In the genomic region with DNA sequence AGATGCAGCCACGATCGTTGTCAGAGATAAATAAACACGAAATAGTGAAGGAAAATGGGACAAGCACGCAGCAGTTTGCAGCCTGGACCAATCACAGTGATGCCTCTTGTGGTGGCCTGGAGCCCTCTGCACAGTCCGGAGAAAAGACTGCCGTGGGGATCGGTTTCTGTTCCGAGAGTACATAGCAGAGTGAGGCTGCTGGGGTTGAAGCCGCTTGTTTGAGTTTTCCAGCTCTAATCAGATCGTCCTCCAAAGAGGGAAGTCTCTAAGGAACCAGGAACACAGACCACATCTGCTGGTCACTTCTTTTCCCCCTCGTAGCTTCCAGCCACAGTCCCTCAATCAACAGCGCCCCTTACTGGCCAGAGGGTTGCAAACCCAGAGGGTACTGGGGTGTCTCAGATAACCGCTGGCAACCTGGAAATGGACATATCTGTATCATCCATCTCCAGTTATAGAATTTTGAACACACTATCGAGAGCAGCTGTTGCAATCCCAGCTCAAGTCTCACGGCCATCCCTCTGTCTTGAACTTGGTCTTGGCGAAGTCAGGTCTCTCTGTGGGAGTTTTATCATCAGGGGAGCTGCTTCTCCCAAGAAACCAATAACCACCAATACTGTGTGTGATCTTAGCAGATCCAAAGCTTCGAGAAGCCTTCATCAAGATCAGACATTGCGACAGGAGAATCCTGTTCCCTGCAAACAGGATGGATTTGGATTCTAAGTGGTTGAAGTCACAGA, we compare ENCODE assay signal across 8 cellular contexts. TPM values are rescaled to one million over a fixed set of nuclear protein-coding genes. Genes with fewer than 3 reads are reported as not detected.
DNase-seq lines count a peak whose midpoint lies in the region; ATAC-seq and TF ChIP-seq lines count a peak whose summit lies in the region.

No MANE protein-coding gene starts in this region.

- H3K14ac ChIP-seq in neuronal stem cell (ENCODE audit: low read length): no peak overlapping the region

- no peak overlapping the region for H4K8ac ChIP-seq in neuronal stem cell (ENCODE audit: low read depth, low read length)

- TF ChIP-seq CTCF in HL-60 (IDR thresholded peaks at IDR 0.05; ENCODE audit: insufficient read depth, low read length) (peak; percentile 87), Panc1 (IDR thresholded peaks at IDR 0.05) (peak; percentile 83)

- peak overlapping the region; percentile 78 for H2AFZ ChIP-seq in neuronal stem cell (ENCODE audit: low read length)

- H3K4me2 ChIP-seq in neuronal stem cell (ENCODE audit: insufficient read depth, low read length, poor library complexity, severe bottlenecking): peak overlapping the region; percentile 66

- ATAC-seq in Panc1 (peak; percentile 92), GM18502 (IDR thresholded peaks at IDR 0.05; ENCODE audit: poor library complexity, unreplicated experiment) (no peak)

- BruUV-seq in Panc1 (replicated peaks; lab: Mats Ljungman, UMichigan): no TSS peak

- H3K4ac ChIP-seq in neuronal stem cell (ENCODE audit: low read length): no peak overlapping the region

- no peaks in the 10 kb centered on the region for H3K36me3 ChIP-seq in Panc1 (ENCODE audit: control insufficient read depth, insufficient read depth, low read length)
- no peaks in the 10 kb centered on the region for H3K36me3 ChIP-seq in neuronal stem cell (replicated peaks in 1 of 2; ENCODE audit: control insufficient read depth in 2 of 2, insufficient read depth in 2 of 2, low read length in 2 of 2)
- H3K36me3 ChIP-seq in stomach smooth muscle (ENCODE audit: control insufficient read depth in 2 of 2, insufficient read depth in 2 of 2, low read length in 2 of 2): no peaks in the 10 kb centered on the region

- intact Hi-C loops in Panc1 (cut with micrococcal nuclease; ENCODE audit: unreplicated experiment): loop anchor here (5.0 to 10.0 kb wide), 3 partner anchors 135 to 293 kb away; no protein-coding TSS in a partner anchor

- H3K27ac ChIP-seq in HL-60 (replicated peaks) (no peak overlapping the region), Panc1 (ENCODE audit: low read length) (no peak overlapping the region), neuronal stem cell (replicated peaks; ENCODE audit: low read length) (no peak overlapping the region), stomach smooth muscle (ENCODE audit: low read length) (no peak overlapping the region)

- in situ Hi-C loops in Panc1 (cut with HindIII; ENCODE audit: low pct_unique_long_range_greater_than_20kb, low sequenced_read_pairs): no loop called here

- no peak overlapping the region for H4K91ac ChIP-seq in neuronal stem cell (ENCODE audit: low read depth, low read length, poor library complexity)

- no peak overlapping the region for H2BK15ac ChIP-seq in neuronal stem cell (ENCODE audit: low read length)

- no peak overlapping the region for H3K23ac ChIP-seq in neuronal stem cell (ENCODE audit: low read depth, low read length, poor library complexity)

- H3K18ac ChIP-seq in neuronal stem cell (ENCODE audit: low read length): no peak overlapping the region

- WGBS in neuronal stem cell (ENCODE audit: extremely low coverage in 2 of 2, insufficient read length in 2 of 2, insufficient replicate concordance in 1 of 2), 2 donors: no CpG with 5 or more reads among the region's 18 CpGs

- DNase-seq in ELR (ENCODE audit: low read depth): peak; percentile 75
- DNase-seq in HL-60 (ENCODE audit: low read depth in 1 of 2, low spot score in 1 of 2): peak; percentile 55 to 85
- peak; percentile 33 for DNase-seq in Panc1 (ENCODE audit: low read depth, low spot score)
- peak; percentile 19 for DNase-seq in activated effector memory CD4-positive, alpha-beta T cell treated with Interleukin-2 at 50 U/mL for 16 hours
- peak; percentile 68 for DNase-seq in foreskin melanocyte
- DNase-seq in neuronal stem cell (ENCODE audit: low spot score): peak; percentile 78

- H2BK5ac ChIP-seq in neuronal stem cell (ENCODE audit: low read length): no peak overlapping the region

- H3K4me1 ChIP-seq in Panc1 (ENCODE audit: control insufficient read depth, insufficient read depth, low read length): no peaks in the 10 kb centered on the region; the same call in 1 of the 2 replicates
- H3K4me1 ChIP-seq in neuronal stem cell (ENCODE audit: control insufficient read depth in 2 of 2, insufficient read depth in 1 of 2, low read depth in 1 of 2, low read length in 2 of 2): peaks cover 0 to 5% of the 10 kb centered on the region in 2 donors
- no peaks in the 10 kb centered on the region for H3K4me1 ChIP-seq in stomach smooth muscle (ENCODE audit: control insufficient read depth, insufficient read depth, low read length)

- POLR2A ChIA-PET in Panc1 (lab: Charles Lee): no interaction called here

- no peak overlapping the region for H3K9ac ChIP-seq in neuronal stem cell (ENCODE audit: low read depth, low read length, poor library complexity)
- H3K9ac ChIP-seq in stomach smooth muscle (ENCODE audit: low read length in 2 of 2): peak overlapping the region in 1 of 2 donors; percentile 21

- H2BK12ac ChIP-seq in neuronal stem cell (ENCODE audit: low read length): no peak overlapping the region

- H3K9me3 ChIP-seq in Panc1 (ENCODE audit: control insufficient read depth, insufficient read depth, low read depth, low read length) (no peaks in the 10 kb centered on the region), neuronal stem cell (replicated peaks in 1 of 2; ENCODE audit: control insufficient read depth in 2 of 2, insufficient read depth in 1 of 2, low read depth in 1 of 2, low read length in 2 of 2) (no peaks in the 10 kb centered on the region), stomach smooth muscle (ENCODE audit: control insufficient read depth in 2 of 2, low read length in 2 of 2) (no peaks in the 10 kb centered on the region)

- H2BK120ac ChIP-seq in neuronal stem cell (ENCODE audit: low read depth, low read length): no peak overlapping the region

- CTCF ChIA-PET in Panc1 (lab: Charles Lee): interaction anchor here (1.0 to 1.2 kb wide), 2 partner anchors 133 to 187 kb away, joined by 3 to 5 read pairs; no protein-coding TSS in a partner anchor

- peak overlapping the region; percentile 31 for H3K4me3 ChIP-seq in HL-60 (replicated peaks; ENCODE audit: insufficient read depth, low read length)
- H3K4me3 ChIP-seq in Panc1 (ENCODE audit: low read depth in 2 of 2, low read length in 2 of 2): peak overlapping the region; percentile 15 to 31; a peak in 3 of 4 replicates
- H3K4me3 ChIP-seq in neuronal stem cell (ENCODE audit: low read length in 2 of 2): peak overlapping the region in 1 of 2 donors; percentile 7
- peak overlapping the region; percentile 52 to 72 for H3K4me3 ChIP-seq in stomach smooth muscle (ENCODE audit: low read length in 2 of 2)

- H3K27me3 ChIP-seq in HL-60 (ENCODE audit: insufficient read depth, poor library complexity, severe bottlenecking): no peaks in the 10 kb centered on the region
- peaks cover 8% of the 10 kb centered on the region for H3K27me3 ChIP-seq in Panc1 (ENCODE audit: control insufficient read depth, insufficient read depth, low read length)
- H3K27me3 ChIP-seq in neuronal stem cell (ENCODE audit: control insufficient read depth in 3 of 3, insufficient read depth in 3 of 3, low read depth in 1 of 3, low read length in 3 of 3): peaks cover 0 to 67% (median 5%) of the 10 kb centered on the region in 3 experiments
- peaks cover 12 to 25% of the 10 kb centered on the region in 2 donors for H3K27me3 ChIP-seq in stomach smooth muscle (ENCODE audit: control insufficient read depth in 1 of 2, insufficient read depth in 2 of 2, low read length in 2 of 2)

- no peaks in the 10 kb centered on the region for H3K79me1 ChIP-seq in neuronal stem cell (ENCODE audit: low read depth, low read length)

- H2AK5ac ChIP-seq in neuronal stem cell (ENCODE audit: low read depth, low read length): no peak overlapping the region

RNA-seq across cellular contexts. Expression of gene OLIG1, which starts 57.4 kb away (rescaled TPM):
- total RNA-seq in Panc1 (2021; ENCODE audit: unreplicated experiment): 0.21 TPM
- not detected for polyA plus RNA-seq in Panc1 (2012; ENCODE audit: insufficient read length)
- polyA plus RNA-seq in neuronal stem cell (2013, experiment 1 of 2): 0.11 TPM
- not detected for polyA plus RNA-seq in neuronal stem cell (2013, experiment 2 of 2)

Comparison
In these comparisons a context has a peak if more than half of its experiments do, and no peak if none do; other contexts are left out.
1. DNase-seq: peak in every context shown above with its lines; median percentile 78 in neuronal stem cell; 75 in ELR; 70 in HL-60; 68 in foreskin melanocyte; 33 in Panc1; 19 in activated effector memory CD4-positive, alpha-beta T cell treated with Interleukin-2 at 50 U/mL for 16 hours.